In the genomic region with DNA sequence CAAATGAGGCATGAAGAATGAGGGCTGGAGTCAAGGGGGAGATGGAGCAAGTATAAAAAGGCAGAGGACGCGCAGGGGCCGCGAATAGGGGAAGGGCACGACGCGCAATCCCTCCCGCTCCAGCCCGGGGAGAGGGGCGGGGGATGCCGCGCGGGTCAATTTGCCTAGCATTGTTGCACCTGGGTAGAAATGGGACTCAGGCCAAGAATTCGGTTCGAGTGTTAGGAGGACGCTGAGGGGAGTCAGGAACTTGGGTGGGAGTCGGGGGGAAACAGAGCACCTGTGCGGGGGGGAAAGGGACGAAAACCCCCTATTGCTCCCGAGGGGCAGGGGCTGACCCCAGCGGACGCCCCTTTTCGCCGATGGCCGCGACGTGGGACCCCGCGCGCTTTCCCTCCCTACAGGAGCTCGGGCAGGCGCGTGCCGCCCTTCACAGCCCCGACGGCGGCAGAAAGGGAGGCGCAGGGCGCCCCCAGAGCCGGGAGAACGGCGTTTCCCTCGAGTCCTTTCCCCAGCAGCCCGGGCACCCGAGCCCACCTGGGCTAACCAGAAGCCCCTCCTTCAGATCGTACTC, we compare ENCODE assay signal across 8 cellular contexts. TPM values are rescaled to one million over a fixed set of nuclear protein-coding genes. Genes with fewer than 3 reads are reported as not detected.
DNase-seq lines count a peak whose midpoint lies in the region; ATAC-seq and TF ChIP-seq lines count a peak whose summit lies in the region.

No MANE protein-coding gene starts in this region.

- H3K27me3 ChIP-seq in CD4-positive, alpha-beta T cell (ENCODE audit: control insufficient read depth, insufficient read depth, low read length): no peaks in the 10 kb centered on the region
- H3K27me3 ChIP-seq in ectodermal cell (ENCODE audit: control insufficient read depth, insufficient read depth, low read length, poor library complexity, severe bottlenecking): no peaks in the 10 kb centered on the region
- H3K27me3 ChIP-seq in mesenchymal stem cell (ENCODE audit: control insufficient read depth in 1 of 2, insufficient read depth in 1 of 2, low read length in 2 of 2): peaks cover 0 to 30% of the 10 kb centered on the region in 2 experiments
- H3K27me3 ChIP-seq in subcutaneous abdominal adipose tissue (ENCODE audit: control insufficient read depth in 5 of 5, insufficient read depth in 4 of 5, low read length in 5 of 5): no peaks in the 10 kb centered on the region

- H3K27ac Mint-ChIP-seq in CD4-positive, alpha-beta T cell: peak overlapping the region; percentile 84

- no peaks in the 10 kb centered on the region for H3K36me3 ChIP-seq in ectodermal cell (ENCODE audit: control insufficient read depth, insufficient read depth, low read length)
- H3K36me3 ChIP-seq in mesenchymal stem cell (ENCODE audit: control insufficient read depth in 1 of 2, insufficient read depth in 2 of 2, low read depth in 1 of 2, low read length in 2 of 2): no peaks in the 10 kb centered on the region
- H3K36me3 ChIP-seq in subcutaneous abdominal adipose tissue (ENCODE audit: control insufficient read depth in 5 of 5, insufficient read depth in 5 of 5, low read length in 5 of 5): no peaks in the 10 kb centered on the region

- peak overlapping the region; percentile 60 for H2AFZ ChIP-seq in mesenchymal stem cell (ENCODE audit: low read depth, low read length)

- H3K9me3 Mint-ChIP-seq in CD4-positive, alpha-beta T cell: no peaks in the 10 kb centered on the region

- no peak overlapping the region for H2BK12ac ChIP-seq in mesenchymal stem cell (ENCODE audit: low read length in 2 of 2)

- H3K4me3 Mint-ChIP-seq in CD4-positive, alpha-beta T cell: peak overlapping the region; percentile 90

- H3K4me1 ChIP-seq in ectodermal cell (ENCODE audit: control insufficient read depth, insufficient read depth, low read length): peaks cover 4% of the 10 kb centered on the region
- peaks cover 10% of the 10 kb centered on the region for H3K4me1 ChIP-seq in mesenchymal stem cell (ENCODE audit: control insufficient read depth, insufficient read depth, low read depth, low read length)
- H3K4me1 ChIP-seq in subcutaneous abdominal adipose tissue (ENCODE audit: control insufficient read depth in 5 of 5, insufficient read depth in 5 of 5, low read length in 5 of 5): peaks cover 2 to 17% (median 15%) of the 10 kb centered on the region in 5 donors

- no peaks in the 10 kb centered on the region for H3K79me1 ChIP-seq in mesenchymal stem cell (replicated peaks; ENCODE audit: low read length, poor library complexity, severe bottlenecking)

- H3K9me3 ChIP-seq in CD4-positive, alpha-beta T cell (ENCODE audit: control insufficient read depth, low read length): no peaks in the 10 kb centered on the region
- H3K9me3 ChIP-seq in ectodermal cell (ENCODE audit: control insufficient read depth, low read length): no peaks in the 10 kb centered on the region
- H3K9me3 ChIP-seq in mesenchymal stem cell (ENCODE audit: control insufficient read depth, low read length): peaks cover 4% of the 10 kb centered on the region
- no peaks in the 10 kb centered on the region for H3K9me3 ChIP-seq in subcutaneous abdominal adipose tissue (ENCODE audit: control insufficient read depth in 5 of 5, low read length in 5 of 5)

- H3K36me3 Mint-ChIP-seq in CD4-positive, alpha-beta T cell (ENCODE audit: low read depth): peaks cover 6% of the 10 kb centered on the region

- peak; percentile 17 for ATAC-seq in CD4-positive, alpha-beta T cell (ENCODE audit: poor library complexity)
- ATAC-seq in GM21447 (IDR thresholded peaks at IDR 0.05; ENCODE audit: unreplicated experiment): peak; percentile 12

- H3K18ac ChIP-seq in mesenchymal stem cell (ENCODE audit: low read depth in 1 of 2, low read length in 2 of 2): peak overlapping the region in 1 of 2 experiments; percentile 41

- no peak overlapping the region for H2AK5ac ChIP-seq in mesenchymal stem cell (ENCODE audit: low read length, severe bottlenecking)

- POLR2A ChIA-PET in CD4-positive, alpha-beta T cell (lab: Charles Lee): interaction anchor here (0.6 to 2.8 kb wide), 10 partner anchors 9 to 1790 kb away, joined by 3 to 49 read pairs (median 10); a partner anchor contains a TSS

- H3K14ac ChIP-seq in mesenchymal stem cell (ENCODE audit: low read length in 2 of 2): no peak overlapping the region

- peaks cover 9% of the 10 kb centered on the region for H3K27me3 Mint-ChIP-seq in CD4-positive, alpha-beta T cell

- H3K4me1 Mint-ChIP-seq in CD4-positive, alpha-beta T cell (ENCODE audit: low read depth): peaks cover 28% of the 10 kb centered on the region

- no peak overlapping the region for H2BK5ac ChIP-seq in mesenchymal stem cell (ENCODE audit: low read depth, low read length, poor library complexity, severe bottlenecking)

- no peak overlapping the region for H2BK120ac ChIP-seq in mesenchymal stem cell (ENCODE audit: low read depth, low read length)

- peak overlapping the region in 1 of 2 experiments; percentile 2 for H3K23ac ChIP-seq in mesenchymal stem cell (ENCODE audit: low read length in 2 of 2)

- 1% methylated on average over 46 of the region's 46 CpGs for WGBS in ectodermal cell, 2 experiments
- WGBS in mesenchymal stem cell: under 1% methylated on average over 46 of the region's 46 CpGs

- peak overlapping the region; percentile 72 for H3K4me3 ChIP-seq in LNCaP clone FGC (ENCODE audit: low read depth, low read length)
- peak overlapping the region; percentile 89 for H3K4me3 ChIP-seq in ectodermal cell (ENCODE audit: insufficient read depth, low read depth, low read length)
- peak overlapping the region; percentile 63 to 94 for H3K4me3 ChIP-seq in mesenchymal stem cell (ENCODE audit: insufficient read depth in 1 of 2, low read depth in 1 of 2, low read length in 2 of 2)
- H3K4me3 ChIP-seq in subcutaneous abdominal adipose tissue (ENCODE audit: low read depth in 1 of 5, low read length in 5 of 5): peak overlapping the region; percentile 87 to 93 (median 90)

- CTCF ChIA-PET in CD4-positive, alpha-beta T cell (lab: Charles Lee): interaction anchor here (1.0 to 2.5 kb wide), 2 partner anchors 46 to 105 kb away, joined by 3 to 14 read pairs; a partner anchor contains a TSS

- intact Hi-C loops in CD4-positive, alpha-beta T cell (cut with DNase I, micrococcal nuclease): loop anchor here in 1 of 2 experiments (2.0 to 10.0 kb wide), 3 partner anchors 96 to 232 kb away; a partner anchor contains a TSS

- H3K4me2 ChIP-seq in mesenchymal stem cell (ENCODE audit: low read length, poor library complexity, severe bottlenecking): peak overlapping the region; percentile 81

- H3K27ac ChIP-seq in CD4-positive, alpha-beta T cell (ENCODE audit: low read depth, low read length): peak overlapping the region; percentile 64
- H3K27ac ChIP-seq in ectodermal cell (ENCODE audit: insufficient read depth, low read depth, low read length, poor library complexity, severe bottlenecking): peak overlapping the region; percentile 72
- no peak overlapping the region for H3K27ac ChIP-seq in mesenchymal stem cell (ENCODE audit: low read length, poor library complexity, severe bottlenecking)
- H3K27ac ChIP-seq in subcutaneous abdominal adipose tissue (ENCODE audit: low read depth, low read length): no peak overlapping the region

- H4K91ac ChIP-seq in mesenchymal stem cell (ENCODE audit: low read length): no peak overlapping the region

- DNase-seq in CD4-positive, alpha-beta T cell: peak in 7 of 10 experiments; percentile 3 to 40 (median 7)
- DNase-seq in LNCaP clone FGC (ENCODE audit: low read depth): no peak
- DNase-seq in T-helper 9 cell: peak; percentile 20
- no peak for DNase-seq in mesenchymal stem cell
- DNase-seq in GF-D8 (lab: John Stamatoyannopoulos, UW): no peak

- no peak for TF ChIP-seq CTCF in CD4-positive, alpha-beta T cell (IDR thresholded peaks at IDR 0.05)
- no peak for TF ChIP-seq CTCF in LNCaP clone FGC (IDR thresholded peaks at IDR 0.05; ENCODE audit: control insufficient read depth, extremely low read depth, insufficient read depth)

- H3K9ac ChIP-seq in mesenchymal stem cell (ENCODE audit: low read length) (peak overlapping the region; percentile 78), subcutaneous abdominal adipose tissue (ENCODE audit: low read length in 5 of 5) (peak overlapping the region in 4 of 5 donors; percentile 72 to 92 (median 81))

- no peak overlapping the region for H2BK15ac ChIP-seq in mesenchymal stem cell (ENCODE audit: low read depth, poor library complexity, severe bottlenecking)

- peak overlapping the region; percentile 55 for H4K8ac ChIP-seq in mesenchymal stem cell (ENCODE audit: low read length)

- no peak overlapping the region for H3K4ac ChIP-seq in mesenchymal stem cell (ENCODE audit: low read depth in 1 of 2, low read length in 2 of 2)

RNA-seq across cellular contexts. Expression of a gene that starts 0.4 kb away (rescaled TPM):
- total RNA-seq in CD4-positive, alpha-beta T cell: 1 to 10 TPM; 2.3 to 2.5 TPM
- polyA plus RNA-seq in ectodermal cell (2013, experiment 1 of 4): 11.8 TPM
- polyA plus RNA-seq in ectodermal cell (2013, experiment 2 of 4): 11.0 TPM
- 6.8 TPM for polyA plus RNA-seq in ectodermal cell (2013, experiment 3 of 4)
- 7.9 TPM for polyA plus RNA-seq in ectodermal cell (2013, experiment 4 of 4)
- polyA plus RNA-seq in mesenchymal stem cell (2013, experiment 1 of 2): 0.11 TPM
- 0.12 TPM for polyA plus RNA-seq in mesenchymal stem cell (2013, experiment 2 of 2)

Comparison
In these comparisons a context has a peak if more than half of its experiments do, and no peak if none do; other contexts are left out.
1. DNase-seq: peak in CD4-positive, alpha-beta T cell (7 of 10) and T-helper 9 cell (single experiment); none in LNCaP clone FGC (single experiment), mesenchymal stem cell (single experiment) and GF-D8 (single experiment).
2. H3K27ac ChIP-seq: peak in CD4-positive, alpha-beta T cell (single experiment) and ectodermal cell (single experiment); none in mesenchymal stem cell (single experiment) and subcutaneous abdominal adipose tissue (single experiment).
3. Peak in every context shown above with its lines, with median percentiles within 50 percentile points of each other: H3K4me3 ChIP-seq.